ENCODE assay signal across 16 cellular contexts in genomic region chr6:32182617-32183016, GRCh38. TPM values are rescaled to one million over a fixed set of nuclear protein-coding genes. Genes with fewer than 3 reads are reported as not detected.
A peak's percentile ranks its signal among the peaks of the same experiment; 100 is the strongest.
DNase-seq lines count a peak whose midpoint lies in the region; ATAC-seq and TF ChIP-seq lines count a peak whose summit lies in the region.
"Had no signal": no experiment of that assay in that cellular context is flagged by ENCODE, and none has a peak within 500 bp of the region (broad histone marks: within the 10 kb centered on the region; RNA-seq: fewer than 3 reads in every experiment).

No MANE protein-coding gene starts in this region.

- H3K79me2 ChIP-seq in trophoblast cell (ENCODE audit: control insufficient read depth, insufficient read depth, low read length, poor library complexity) = peaks cover 2% of the 10 kb centered on the region

- H3K36me3 Mint-ChIP-seq in effector memory CD8-positive, alpha-beta T cell (ENCODE audit: insufficient read depth) = peaks cover 64% of the 10 kb centered on the region

- H3K4me3 ChIP-seq in BLaER1 treated with 17β-estradiol and CSF1 and Interleukin-3, amounts not matched to agents 10 nM and 100 nM = no peak overlapping the region
- no peak overlapping the region for H3K4me3 ChIP-seq in psoas muscle
- H3K4me3 ChIP-seq in trophoblast cell (ENCODE audit: low read depth, low read length) = no peak overlapping the region
- H3K4me3 ChIP-seq: thoracic aorta had no signal

- H3K27ac ChIP-seq in BLaER1 treated with 17β-estradiol and CSF1 and Interleukin-3, amounts not matched to agents 10 nM and 100 nM = peak overlapping the region in 7 of 11 experiments; percentile 21 to 43 (median 37); a peak in 10 of 22 replicates
- H3K27ac ChIP-seq in RWPE1 (peak overlapping the region; percentile 71), psoas muscle (peak overlapping the region; percentile 55), trophoblast cell (ENCODE audit: low read depth, low read length) (no peak overlapping the region)

- no peaks in the 10 kb centered on the region for H3K9me3 Mint-ChIP-seq in effector memory CD8-positive, alpha-beta T cell
- H3K9me3 Mint-ChIP-seq: CD4-positive, CD25-positive, alpha-beta regulatory T cell had no signal

- H4K8ac ChIP-seq in trophoblast cell (ENCODE audit: low read depth, low read length) = no peak overlapping the region

- no peak overlapping the region for H3K18ac ChIP-seq in trophoblast cell (ENCODE audit: low read length)

- H3K4me2 ChIP-seq in BLaER1 treated with 17β-estradiol and CSF1 and Interleukin-3, amounts not matched to agents 10 nM and 100 nM = peak overlapping the region in 5 of 11 experiments; percentile 2 to 95 (median 46); a peak in 6 of 22 replicates
- H3K4me2 ChIP-seq in trophoblast cell (ENCODE audit: low read length) = no peak overlapping the region

- POLR2A ChIA-PET in RWPE1 (lab: Yijun Ruan, JAX; ENCODE audit: low non-redundant PET) = no interaction called here

- CTCF ChIA-PET in RWPE1 (lab: Yijun Ruan, JAX) = interaction anchor here (0.7 kb wide), 1 partner anchor 216 kb away, joined by 5 read pairs; no protein-coding TSS in a partner anchor

- H3K4me1 Mint-ChIP-seq in effector memory CD8-positive, alpha-beta T cell (ENCODE audit: low read depth in 2 of 2) = peaks cover 40 to 52% of the 10 kb centered on the region in 2 donors

- TF ChIP-seq CTCF in RWPE1 (conservative IDR thresholded peaks at IDR 0.05; ENCODE audit: low read depth) (no peak), psoas muscle (IDR thresholded peaks at IDR 0.05) (no peak)

- peaks cover under 1% of the 10 kb centered on the region for H3K79me1 ChIP-seq in trophoblast cell (ENCODE audit: low read length)

- no peak overlapping the region for H3K23ac ChIP-seq in trophoblast cell (ENCODE audit: low read length)

- H3K36me3 ChIP-seq in BLaER1 treated with 17β-estradiol and CSF1 and Interleukin-3, amounts not matched to agents 10 nM and 100 nM = peaks cover 58 to 72% (median 67%) of the 10 kb centered on the region in 11 experiments
- peaks cover 0 to 54% of the 10 kb centered on the region in 2 donors for H3K36me3 ChIP-seq in psoas muscle (ENCODE audit: insufficient read depth in 1 of 2, low read depth in 1 of 2)
- peaks cover 43 to 48% of the 10 kb centered on the region in 2 experiments for H3K36me3 ChIP-seq in trophoblast cell (ENCODE audit: control insufficient read depth in 1 of 2, insufficient read depth in 2 of 2, low read length in 2 of 2)

- H3K27ac Mint-ChIP-seq in effector memory CD8-positive, alpha-beta T cell = peak overlapping the region; percentile 46 to 75

- no peak overlapping the region for H2AK5ac ChIP-seq in trophoblast cell (ENCODE audit: low read length)

- H3K14ac ChIP-seq in trophoblast cell (ENCODE audit: low read length) = no peak overlapping the region

- no peak overlapping the region for H4K12ac ChIP-seq in trophoblast cell (ENCODE audit: low read depth, low read length)

- 54 to 70% (median 61%) methylated on average over 10 of the region's 10 CpGs for WGBS in psoas muscle, 3 donors
- WGBS in trophoblast cell (ENCODE audit: extremely low coverage, insufficient coverage, insufficient read length) = no CpG with 5 or more reads among the region's 10 CpGs

- no peak for ATAC-seq in effector memory CD8-positive, alpha-beta T cell (replicated peaks)
- no peak for ATAC-seq in psoas muscle
- no peak for ATAC-seq in HG03442 (IDR thresholded peaks at IDR 0.05; ENCODE audit: unreplicated experiment)
- ATAC-seq in GM19328 (IDR thresholded peaks at IDR 0.05; ENCODE audit: unreplicated experiment) = no peak

- H2AFZ ChIP-seq in trophoblast cell (ENCODE audit: insufficient read depth, low read length, poor library complexity) = no peak overlapping the region

- no peaks in the 10 kb centered on the region for H3K27me3 ChIP-seq in BLaER1 treated with 17β-estradiol and CSF1 and Interleukin-3, amounts not matched to agents 10 nM and 100 nM
- H3K27me3 ChIP-seq in psoas muscle (ENCODE audit: insufficient read depth in 3 of 3, low read length in 2 of 3) (no peaks in the 10 kb centered on the region), trophoblast cell (ENCODE audit: insufficient read depth, low read length) (no peaks in the 10 kb centered on the region)

- H2BK12ac ChIP-seq in trophoblast cell (ENCODE audit: low read length) = no peak overlapping the region

- intact Hi-C loops in psoas muscle (cut with DNase I) = no loop called here

- H2BK5ac ChIP-seq in trophoblast cell (ENCODE audit: low read depth, low read length, poor library complexity) = no peak overlapping the region

- H4K91ac ChIP-seq in trophoblast cell (ENCODE audit: low read depth, low read length) = no peak overlapping the region

- peaks cover 0 to 29% (median 7%) of the 10 kb centered on the region in 11 experiments; a peak in 9 of 22 replicates for H4K20me1 ChIP-seq in BLaER1 treated with 17β-estradiol and CSF1 and Interleukin-3, amounts not matched to agents 10 nM and 100 nM

- H3K4ac ChIP-seq in trophoblast cell (ENCODE audit: low read depth, low read length) = no peak overlapping the region

- peaks cover 32 to 78% (median 56%) of the 10 kb centered on the region in 10 experiments for H3K4me1 ChIP-seq in BLaER1 treated with 17β-estradiol and CSF1 and Interleukin-3, amounts not matched to agents 10 nM and 100 nM
- H3K4me1 ChIP-seq in psoas muscle = peaks cover 26% of the 10 kb centered on the region
- peaks cover 0 to 9% of the 10 kb centered on the region in 2 experiments for H3K4me1 ChIP-seq in trophoblast cell (ENCODE audit: control insufficient read depth in 1 of 2, insufficient read depth in 2 of 2, low read length in 2 of 2)

- H3K4me3 Mint-ChIP-seq in effector memory CD8-positive, alpha-beta T cell = no peak overlapping the region
- H3K4me3 Mint-ChIP-seq: CD4-positive, CD25-positive, alpha-beta regulatory T cell had no signal

- peak overlapping the region; percentile 7 to 66 (median 37); a peak in 17 of 22 replicates for H3K9ac ChIP-seq in BLaER1 treated with 17β-estradiol and CSF1 and Interleukin-3, amounts not matched to agents 10 nM and 100 nM
- H3K9ac ChIP-seq in trophoblast cell (ENCODE audit: low read length) = no peak overlapping the region

- H2BK120ac ChIP-seq in trophoblast cell (ENCODE audit: insufficient read depth, low read length, poor library complexity) = no peak overlapping the region

- DNase-seq in RWPE1 (ENCODE audit: low spot score) (no peak), psoas muscle (no peak), NCI-H2196 treated with DMSO at 0.1 percent for 48 hours (lab: John Stamatoyannopoulos, UW; ENCODE audit: unreplicated experiment) (no peak), trophoblast cell (no peak)
- no peak for DNase-seq in effector memory CD8-positive, alpha-beta T cell
- DNase-seq: activated CD4-positive, CD25-positive, alpha-beta regulatory T cell; activated T-cell treated with anti-CD3 and anti-CD28 coated beads, Interleukin-2, amount 50 U/mL, for 48 hours; CD4-positive, CD25-positive, alpha-beta regulatory T cell; mammary epithelial cell; NCI-H187; NCI-H526 treated with DMSO at 0.1 percent for 48 hours; nucleus accumbens had no signal

- H3K9me3 ChIP-seq in BLaER1 treated with 17β-estradiol and CSF1 and Interleukin-3, amounts not matched to agents 10 nM and 100 nM (replicated peaks in 1 of 11) = no peaks in the 10 kb centered on the region
- H3K9me3 ChIP-seq in psoas muscle (no peaks in the 10 kb centered on the region), trophoblast cell (ENCODE audit: insufficient read depth, low read depth, low read length) (no peaks in the 10 kb centered on the region)
- H3K9me3 ChIP-seq: thoracic aorta had no signal

- no peaks in the 10 kb centered on the region for H3K27me3 Mint-ChIP-seq in effector memory CD8-positive, alpha-beta T cell
- H3K27me3 Mint-ChIP-seq: CD4-positive, CD25-positive, alpha-beta regulatory T cell had no signal

RNA-seq across cellular contexts. Expression of gene AGER, which starts 1.4 kb away (rescaled TPM):
- 1 to 10 TPM in 3 of 4 donors, under 1 TPM in 1; 0.85 to 2.0 (median 1.4) TPM for total RNA-seq in psoas muscle
- 1 to 10 TPM in 1 of 3 donors, under 1 TPM in 2; 0.79 to 1.7 (median 0.91) TPM for polyA plus RNA-seq in psoas muscle
- 7.3 and 8.1 TPM in 2 replicates for polyA plus RNA-seq in trophoblast cell (2013)

RNA-seq across cellular contexts. Expression of gene RNF5, which starts 4.4 kb away (rescaled TPM):
- total RNA-seq in psoas muscle = 10 to 100 TPM; 52.0 to 91.1 (median 57.0) TPM
- polyA plus RNA-seq in psoas muscle = 100 to 1,000 TPM; 110 to 122 (median 113) TPM
- polyA plus RNA-seq in trophoblast cell (2013) = 51.4 and 55.5 TPM in 2 replicates

RNA-seq across cellular contexts. Expression of gene AGPAT1, which starts 6.7 kb away (rescaled TPM):
- 10 to 100 TPM; 36.8 to 59.8 (median 47.7) TPM for total RNA-seq in psoas muscle
- polyA plus RNA-seq in psoas muscle = 10 to 100 TPM; 35.0 to 77.8 (median 38.0) TPM
- 67.1 and 67.2 TPM in 2 replicates for polyA plus RNA-seq in trophoblast cell (2013)

RNA-seq across cellular contexts. Expression of gene PBX2, which starts 7.4 kb away (rescaled TPM):
- 10 to 100 TPM; 36.1 to 46.7 (median 37.5) TPM for total RNA-seq in psoas muscle
- polyA plus RNA-seq in psoas muscle = 10 to 100 TPM; 20.4 to 27.4 (median 22.1) TPM
- 90.9 and 95.5 TPM in 2 replicates for polyA plus RNA-seq in trophoblast cell (2013)

RNA-seq across cellular contexts. Expression of gene GPSM3, which starts 9.8 kb away (rescaled TPM):
- 1 to 10 TPM; 1.7 to 5.1 (median 3.5) TPM for total RNA-seq in psoas muscle
- polyA plus RNA-seq in psoas muscle = 1 to 10 TPM; 1.5 to 2.7 (median 2.6) TPM
- 9.6 and 10.9 TPM in 2 replicates for polyA plus RNA-seq in trophoblast cell (2013)
